ENCODE assay signal across 1 cellular context in genomic region chr17:28779601-28780000, GRCh38. TPM values are rescaled to one million over a fixed set of nuclear protein-coding genes. Genes with fewer than 3 reads are reported as not detected.
"Had no signal": no experiment of that assay in that cellular context is flagged by ENCODE, and none has a peak within 500 bp of the region (broad histone marks: within the 10 kb centered on the region; RNA-seq: fewer than 3 reads in every experiment).

No MANE protein-coding gene starts in this region.

RNA-seq across cellular contexts. Expression of gene TLCD1, which starts 53.6 kb away (rescaled TPM):
- total RNA-seq: ascending aorta had no signal
